ENCODE assay signal across 8 cellular contexts in the genomic region with DNA sequence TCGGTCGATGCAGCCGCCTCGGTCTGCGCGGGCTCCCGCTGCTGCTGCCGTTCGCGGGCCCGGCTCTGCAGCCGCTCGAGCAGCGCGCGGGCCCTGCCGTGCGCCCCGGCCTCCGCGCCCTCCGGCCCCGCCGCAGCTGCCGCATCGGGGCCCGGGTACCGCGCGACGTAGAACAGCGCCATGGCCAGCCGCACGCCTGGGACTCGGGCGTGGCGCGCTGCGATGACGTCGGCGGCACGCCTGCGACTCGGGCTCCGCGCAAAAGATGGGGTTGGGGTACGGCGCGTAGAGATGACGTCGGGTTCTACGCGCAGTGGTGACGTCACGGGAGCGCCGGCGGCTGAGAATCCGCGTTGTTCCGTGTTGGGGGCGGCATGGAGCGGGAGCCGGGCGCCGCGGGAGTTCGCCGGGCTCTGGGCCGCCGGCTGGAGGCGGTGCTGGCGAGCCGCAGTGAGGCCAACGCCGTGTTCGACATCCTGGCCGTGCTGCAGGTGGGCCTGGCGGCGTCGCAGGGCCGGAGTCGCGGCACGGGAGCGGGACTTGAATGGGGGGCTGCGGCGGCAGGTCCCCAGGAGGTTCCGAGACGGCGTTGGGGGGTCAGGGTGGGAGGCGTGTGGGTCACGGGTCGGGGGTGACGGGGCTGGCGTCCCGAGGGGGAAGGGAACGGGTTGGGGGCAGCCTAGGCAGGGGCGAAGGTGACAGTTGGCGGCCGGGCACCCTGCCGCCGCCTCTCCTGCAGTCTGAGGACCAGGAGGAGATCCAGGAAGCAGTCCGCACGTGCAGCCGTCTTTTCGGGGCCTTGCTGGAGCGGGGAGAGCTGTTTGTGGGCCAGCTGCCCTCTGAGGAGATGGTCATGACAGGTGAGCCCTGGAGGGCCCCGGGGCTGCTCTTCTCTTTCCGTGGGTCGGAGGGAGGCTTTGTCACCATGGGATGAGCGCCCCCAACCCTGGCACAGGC.
DNase-seq lines count a peak whose midpoint lies in the region; ATAC-seq and TF ChIP-seq lines count a peak whose summit lies in the region.

A gene with protein sequence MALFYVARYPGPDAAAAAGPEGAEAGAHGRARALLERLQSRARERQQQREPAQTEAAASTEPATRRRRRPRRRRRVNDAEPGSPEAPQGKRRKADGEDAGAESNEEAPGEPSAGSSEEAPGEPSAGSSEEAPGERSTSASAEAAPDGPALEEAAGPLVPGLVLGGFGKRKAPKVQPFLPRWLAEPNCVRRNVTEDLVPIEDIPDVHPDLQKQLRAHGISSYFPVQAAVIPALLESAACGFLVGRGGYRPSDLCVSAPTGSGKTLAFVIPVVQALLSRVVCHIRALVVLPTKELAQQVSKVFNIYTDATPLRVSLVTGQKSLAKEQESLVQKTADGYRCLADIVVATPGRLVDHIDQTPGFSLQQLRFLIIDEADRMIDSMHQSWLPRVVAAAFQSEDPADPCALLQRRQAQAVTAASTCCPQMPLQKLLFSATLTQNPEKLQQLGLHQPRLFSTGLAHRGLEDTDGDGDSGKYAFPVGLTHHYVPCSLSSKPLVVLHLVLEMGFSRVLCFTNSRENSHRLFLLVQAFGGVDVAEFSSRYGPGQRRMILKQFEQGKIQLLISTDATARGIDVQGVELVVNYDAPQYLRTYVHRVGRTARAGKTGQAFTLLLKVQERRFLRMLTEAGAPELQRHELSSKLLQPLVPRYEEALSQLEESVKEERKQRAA (minus strand): TSS at position 205 of the 957 bp plus-strand sequence. CDS start 23 bp downstream, at position 182.
A gene (plus strand): TSS at position 343 of the 957 bp plus-strand sequence. CDS start 32 bp downstream, at position 375.

- TF ChIP-seq CTCF in AG09319 (IDR thresholded peaks at IDR 0.05; ENCODE audit: low read depth, low read length): no peak

- in situ Hi-C loops in GM18951 (cut with MboI; ENCODE audit: low sequenced_read_pairs, unreplicated experiment): no loop called here

- peak; percentile 90 for TF ChIP-seq POLR2A in GM18951 (IDR thresholded peaks at IDR 0.05; ENCODE audit: extremely low read depth, insufficient read depth, insufficient read length)

- peak; percentile 88 for ATAC-seq in HG03175 (IDR thresholded peaks at IDR 0.05; ENCODE audit: unreplicated experiment)

- peak; percentile 85 for DNase-seq in AG09319 (ENCODE audit: extremely low read depth, low read depth)
- DNase-seq in NCI-H226: peak; percentile 88
- peak; percentile 92 to 96 (median 92) for DNase-seq in activated CD4-positive, CD25-positive, alpha-beta regulatory T cell (lab: John Stamatoyannopoulos, UW)
- peak; percentile 95 for DNase-seq in central memory CD4-positive, alpha-beta T cell
- DNase-seq in islet precursor cell: peak; percentile 97
- DNase-seq in stimulated activated CD4-positive, alpha-beta T cell treated with anti-CD3 and anti-CD28 coated beads, Interleukin-12 subunit alpha, Interleukin-12 subunit beta, amount 100 ng/mL, for 4 hours: peak; percentile 97

Comparison
In these comparisons a context has a peak if more than half of its experiments do, and no peak if none do; other contexts are left out.
1. Peak in every context shown above with its lines: DNase-seq and ATAC-seq.